Comparison of ENCODE assay signal across 18 cellular contexts in genomic region chr2:166373105-166373504, GRCh38. TPM values are rescaled to one million over a fixed set of nuclear protein-coding genes. Genes with fewer than 3 reads are reported as not detected.
DNase-seq lines count a peak whose midpoint lies in the region; ATAC-seq and TF ChIP-seq lines count a peak whose summit lies in the region.
"Had no signal": no experiment of that assay in that cellular context is flagged by ENCODE, and none has a peak within 500 bp of the region (broad histone marks: within the 10 kb centered on the region; RNA-seq: fewer than 3 reads in every experiment).

No MANE protein-coding gene starts in this region.

- H3K4me1 Mint-ChIP-seq in activated naive CD4-positive, alpha-beta T cell treated with anti-CD3 and anti-CD28 coated beads, Interleukin-2, amount 50 U/mL, for 24 hours, result no peaks in the 10 kb centered on the region

- H3K4me3 Mint-ChIP-seq in activated naive CD4-positive, alpha-beta T cell treated with anti-CD3 and anti-CD28 coated beads, Interleukin-2, amount 50 U/mL, for 24 hours, result no peak overlapping the region
- H3K4me3 Mint-ChIP-seq: activated T-helper 1 cell treated with anti-CD3 and anti-CD28 coated beads, Interleukin-12 subunit alpha, Interleukin-12 subunit beta, Interleukin-2, Interleukin-4 antibody, amounts not matched to agents 30 ng/mL and 10 ng/mL and 1 ng/mL, durations not matched to agents 14 hours and 24 hours and 36 hours; CD4-positive, CD25-positive, alpha-beta regulatory T cell; immature natural killer cell had no signal

- H3K4me1 ChIP-seq in skeletal muscle satellite cell (ENCODE audit: control insufficient read depth, insufficient read depth, low read length) (peaks cover 36% of the 10 kb centered on the region), upper lobe of right lung (peaks cover 9% of the 10 kb centered on the region)

- H3K27ac ChIP-seq in upper lobe of right lung, result no peak overlapping the region

- no peaks in the 10 kb centered on the region for H3K9me3 ChIP-seq in skeletal muscle satellite cell (replicated peaks; ENCODE audit: low read length)
- H3K9me3 ChIP-seq in upper lobe of right lung, result no peaks in the 10 kb centered on the region

- TF ChIP-seq CTCF in astrocyte of the cerebellum (IDR thresholded peaks at IDR 0.05; ENCODE audit: low read depth, low read length, missing control alignments), result no peak
- TF ChIP-seq CTCF in lower leg skin (IDR thresholded peaks at IDR 0.05), result no peak
- no peak for TF ChIP-seq CTCF in upper lobe of right lung (IDR thresholded peaks at IDR 0.05)

- H3K36me3 ChIP-seq in skeletal muscle satellite cell (ENCODE audit: insufficient read depth, low read length), result no peaks in the 10 kb centered on the region
- no peaks in the 10 kb centered on the region for H3K36me3 ChIP-seq in upper lobe of right lung

- DNase-seq in activated naive CD4-positive, alpha-beta T cell treated with Interleukin-2 at 50 U/mL for 16 hours, result no peak
- peak; percentile 21 for DNase-seq in NCI-H146 (lab: John Stamatoyannopoulos, UW)
- no peak for DNase-seq in astrocyte of the cerebellum (ENCODE audit: low read depth)
- no peak for DNase-seq in lower leg skin (ENCODE audit: low spot score in 2 of 2)
- DNase-seq in stimulated activated CD4-positive, alpha-beta T cell treated with anti-CD3 and anti-CD28 coated beads, Interleukin-4, amount 100 ng/mL, for 1 hour, result no peak
- no peak for DNase-seq in upper lobe of right lung
- DNase-seq: activated CD4-positive, CD25-positive, alpha-beta regulatory T cell treated with anti-CD3 and anti-CD28 coated beads, Interleukin-2, amount 50 U/mL, for 72 hours; CD4-positive, CD25-positive, alpha-beta regulatory T cell; DMS79; immature natural killer cell; NCI-H226; right cardiac atrium; Right ventricle myocardium superior; stimulated activated naive CD8-positive, alpha-beta T cell treated with anti-CD3 and anti-CD28 coated beads, Interleukin-15, Interleukin-2, amounts not matched to agents 100 U/mL and 50 U/mL, for 24 hours had no signal

- intact Hi-C loops in lower leg skin (cut with DNase I; ENCODE audit: low total_unique reads), result no loop called here
- intact Hi-C loops in upper lobe of right lung (cut with DNase I), result no loop called here

- no peaks in the 10 kb centered on the region for H3K36me3 Mint-ChIP-seq in activated naive CD4-positive, alpha-beta T cell treated with anti-CD3 and anti-CD28 coated beads, Interleukin-2, amount 50 U/mL, for 24 hours
- H3K36me3 Mint-ChIP-seq: CD4-positive, CD25-positive, alpha-beta regulatory T cell; immature natural killer cell had no signal

- TF ChIP-seq POLR2A in lower leg skin (IDR thresholded peaks at IDR 0.05), result no peak

- H3K27me3 ChIP-seq in skeletal muscle satellite cell (ENCODE audit: control insufficient read depth, insufficient read depth, low read length) (no peaks in the 10 kb centered on the region), upper lobe of right lung (peaks cover 8% of the 10 kb centered on the region)

- H3K9ac ChIP-seq in skeletal muscle satellite cell (ENCODE audit: low read depth, low read length), result no peak overlapping the region

- no peak for ATAC-seq in upper lobe of right lung
- ATAC-seq: right cardiac atrium; stimulated activated naive CD8-positive, alpha-beta T cell treated with anti-CD3 and anti-CD28 coated beads, Interleukin-15, Interleukin-2, amounts not matched to agents 100 U/mL and 50 U/mL, for 24 hours had no signal

- 21 to 27% methylated on average over 2 of the region's 2 CpGs for WGBS in lower leg skin, 2 donors

- H3K4me2 ChIP-seq in skeletal muscle satellite cell (ENCODE audit: low read length), result peak overlapping the region; percentile 89

- H3K27ac Mint-ChIP-seq in activated naive CD4-positive, alpha-beta T cell treated with anti-CD3 and anti-CD28 coated beads, Interleukin-2, amount 50 U/mL, for 24 hours, result peak overlapping the region; percentile 44
- H3K27ac Mint-ChIP-seq: activated T-helper 1 cell treated with anti-CD3 and anti-CD28 coated beads, Interleukin-12 subunit alpha, Interleukin-12 subunit beta, Interleukin-2, Interleukin-4 antibody, amounts not matched to agents 30 ng/mL and 10 ng/mL and 1 ng/mL, durations not matched to agents 14 hours and 24 hours and 36 hours; CD4-positive, CD25-positive, alpha-beta regulatory T cell; immature natural killer cell had no signal

- in situ Hi-C loops in astrocyte of the cerebellum (cut with HindIII; ENCODE audit: low sequenced_read_pairs), result no loop called here

- H3K4me3 ChIP-seq in astrocyte of the cerebellum (ENCODE audit: low read depth, low read length) (peak overlapping the region; percentile 1), skeletal muscle satellite cell (ENCODE audit: low read length) (peak overlapping the region; percentile 14), lower leg skin (ENCODE audit: low read depth, poor library complexity, severe bottlenecking) (no peak overlapping the region), upper lobe of right lung (no peak overlapping the region)

- no peaks in the 10 kb centered on the region for H3K9me3 Mint-ChIP-seq in activated naive CD4-positive, alpha-beta T cell treated with anti-CD3 and anti-CD28 coated beads, Interleukin-2, amount 50 U/mL, for 24 hours
- H3K9me3 Mint-ChIP-seq: activated T-helper 1 cell treated with anti-CD3 and anti-CD28 coated beads, Interleukin-12 subunit alpha, Interleukin-12 subunit beta, Interleukin-2, Interleukin-4 antibody, amounts not matched to agents 30 ng/mL and 10 ng/mL and 1 ng/mL, durations not matched to agents 14 hours and 24 hours and 36 hours had no signal

- H3K27me3 Mint-ChIP-seq in activated naive CD4-positive, alpha-beta T cell treated with anti-CD3 and anti-CD28 coated beads, Interleukin-2, amount 50 U/mL, for 24 hours, result peaks cover 21% of the 10 kb centered on the region

RNA-seq across cellular contexts. Expression of gene SCN9A, which starts 2.6 kb away (rescaled TPM):
- 3.7 and 6.6 TPM in 2 replicates for total RNA-seq in skeletal muscle satellite cell (2012; rRNA removed)
- total RNA-seq in lower leg skin (1 to 10 TPM in 2 of 4 donors, under 1 TPM in 2; 0.51 to 3.5 (median 1.3) TPM), upper lobe of right lung (10.5 TPM)
- total RNA-seq: activated CD8-positive, alpha-beta memory T cell treated with anti-CD3 and anti-CD28 coated beads for 36 hours had no signal

Comparison
In these comparisons a context has a peak if more than half of its experiments do, and no peak if none do; other contexts are left out.
1. H3K4me3 ChIP-seq: peak in astrocyte of the cerebellum (single experiment) and skeletal muscle satellite cell (single experiment); none in lower leg skin (single experiment) and upper lobe of right lung (single experiment).